Comparison of ENCODE assay signal across 8 cellular contexts in genomic region chr7:141702047-141702567, GRCh38. TPM values are rescaled to one million over a fixed set of nuclear protein-coding genes. Genes with fewer than 3 reads are reported as not detected.
DNase-seq lines count a peak whose midpoint lies in the region; ATAC-seq, FAIRE-seq and TF ChIP-seq lines count a peak whose summit lies in the region.

TSS of gene DENND11 (minus strand) at chr7:141702166. CDS start at chr7:141702153, 13 bp downstream.

- POLR2A ChIA-PET in OCI-LY7 (lab: Charles Lee) = interaction anchor here (0.8 to 1.7 kb wide), 3 partner anchors 22 to 50 kb away, joined by 3 to 4 read pairs (median 3); no protein-coding TSS in a partner anchor

- H4K20me1 ChIP-seq in OCI-LY7 (ENCODE audit: insufficient read depth, low read length) = no peaks in the 10 kb centered on the region

- H2AFZ ChIP-seq in OCI-LY7 (ENCODE audit: low read length) (peak within 1 kb of the TSS; percentile 75), neuronal stem cell (ENCODE audit: low read length) (peak within 1 kb of the TSS; percentile 93)

- H3K36me3 ChIP-seq in OCI-LY7 (ENCODE audit: insufficient read depth, low read length) (no peaks in the 10 kb centered on the region), neuronal stem cell (replicated peaks in 1 of 2; ENCODE audit: control insufficient read depth in 2 of 2, insufficient read depth in 2 of 2, low read length in 2 of 2) (no peaks in the 10 kb centered on the region), thoracic aorta (no peaks in the 10 kb centered on the region)

- no peak for TF ChIP-seq CTCF in OCI-LY7 (conservative IDR thresholded peaks at IDR 0.05; ENCODE audit: low read length)
- TF ChIP-seq CTCF in thoracic aorta (IDR thresholded peaks at IDR 0.05) = no peak

- H3K4me1 ChIP-seq in OCI-LY7 (ENCODE audit: insufficient read depth, low read length, poor library complexity, severe bottlenecking) (peaks cover 9% of the 10 kb centered on the region), neuronal stem cell (ENCODE audit: control insufficient read depth in 2 of 2, insufficient read depth in 1 of 2, low read depth in 1 of 2, low read length in 2 of 2) (peaks cover 10 to 11% of the 10 kb centered on the region in 2 donors), thoracic aorta (ENCODE audit: control insufficient read depth in 1 of 2, low read depth in 2 of 2) (peaks cover 4 to 59% of the 10 kb centered on the region in 2 donors)

- no peak within 1 kb of the TSS for H2AK5ac ChIP-seq in neuronal stem cell (ENCODE audit: low read depth, low read length)

- H3K4me3 ChIP-seq in OCI-LY7 (ENCODE audit: low read depth, low read length, poor library complexity, severe bottlenecking) = peak within 1 kb of the TSS; percentile 76
- H3K4me3 ChIP-seq in neuronal stem cell (ENCODE audit: low read length in 2 of 2) = peak within 1 kb of the TSS; percentile 60 to 90
- peak within 1 kb of the TSS; percentile 91 for H3K4me3 ChIP-seq in thoracic aorta

- no peaks in the 10 kb centered on the region for H3K9me2 ChIP-seq in OCI-LY7 (ENCODE audit: insufficient read depth, low read length)

- H3K27me3 ChIP-seq in neuronal stem cell (ENCODE audit: control insufficient read depth in 3 of 3, insufficient read depth in 3 of 3, low read depth in 1 of 3, low read length in 3 of 3) (peaks cover 0 to 15% (median 8%) of the 10 kb centered on the region in 3 experiments), thoracic aorta (replicated peaks; ENCODE audit: insufficient read depth) (no peaks in the 10 kb centered on the region)

- peak within 1 kb of the TSS; percentile 81 for H3K4me3 Mint-ChIP-seq in activated T-helper 2 cell treated with anti-CD3 and anti-CD28 coated beads, Interferon-gamma antibody, Interleukin-2, Interleukin-4, amounts not matched to agents 10 μg/mL and 5 μg/mL and 100 μg/mL, durations not matched to agents 14 hours and 24 hours and 36 hours (ENCODE audit: low read depth)

- no peak within 1 kb of the TSS for H4K91ac ChIP-seq in neuronal stem cell (ENCODE audit: low read depth, low read length, poor library complexity)

- no TSS peak for BruUV-seq in OCI-LY7 (replicated peaks; lab: Mats Ljungman, UMichigan)

- no peak within 1 kb of the TSS for H2BK5ac ChIP-seq in neuronal stem cell (ENCODE audit: low read length)

- H3K9me3 ChIP-seq in OCI-LY7 (ENCODE audit: low read length) = no peaks in the 10 kb centered on the region
- H3K9me3 ChIP-seq in neuronal stem cell (replicated peaks in 1 of 2; ENCODE audit: control insufficient read depth in 2 of 2, insufficient read depth in 1 of 2, low read depth in 1 of 2, low read length in 2 of 2) = no peaks in the 10 kb centered on the region
- no peaks in the 10 kb centered on the region for H3K9me3 ChIP-seq in thoracic aorta

- peak; percentile 86 for DNase-seq in AG08396 (ENCODE audit: low spot score)
- DNase-seq in OCI-LY7 (ENCODE audit: low spot score) = peak; percentile 27
- DNase-seq in activated T-helper 2 cell treated with anti-CD3 and anti-CD28 coated beads, Interferon-gamma antibody, Interleukin-2, Interleukin-4, amounts not matched to agents 10 μg/mL and 5 μg/mL and 100 μg/mL, durations not matched to agents 14 hours and 24 hours and 36 hours (ENCODE audit: low spot score) = peak; percentile 36
- peak; percentile 74 to 80 for DNase-seq in frontal cortex (ENCODE audit: low spot score in 2 of 2)
- DNase-seq in neuronal stem cell (ENCODE audit: low spot score) = peak; percentile 30
- DNase-seq in thoracic aorta (ENCODE audit: low spot score) = no peak

- H3K27ac Mint-ChIP-seq in activated T-helper 2 cell treated with anti-CD3 and anti-CD28 coated beads, Interferon-gamma antibody, Interleukin-2, Interleukin-4, amounts not matched to agents 10 μg/mL and 5 μg/mL and 100 μg/mL, durations not matched to agents 14 hours and 24 hours and 36 hours = peak within 1 kb of the TSS; percentile 58

- H4K8ac ChIP-seq in neuronal stem cell (ENCODE audit: low read depth, low read length) = no peak within 1 kb of the TSS

- H2BK15ac ChIP-seq in neuronal stem cell (ENCODE audit: low read length) = no peak within 1 kb of the TSS

- peak within 1 kb of the TSS; percentile 81 for H3K9ac ChIP-seq in neuronal stem cell (ENCODE audit: low read depth, low read length, poor library complexity)

- CTCF ChIA-PET in OCI-LY7 (lab: Charles Lee; ENCODE audit: unreplicated experiment) = interaction anchor here (1.1 kb wide), 1 partner anchor 13 kb away, joined by 9 read pairs; no protein-coding TSS in a partner anchor

- H2BK12ac ChIP-seq in neuronal stem cell (ENCODE audit: low read length) = no peak within 1 kb of the TSS

- H3K23ac ChIP-seq in neuronal stem cell (ENCODE audit: low read depth, low read length, poor library complexity) = no peak within 1 kb of the TSS

- WGBS in neuronal stem cell (ENCODE audit: extremely low coverage in 2 of 2, insufficient read length in 2 of 2, insufficient replicate concordance in 1 of 2), 2 donors = no CpG with 5 or more reads among the region's 62 CpGs

- no peaks in the 10 kb centered on the region for H3K79me1 ChIP-seq in neuronal stem cell (ENCODE audit: low read depth, low read length)

- no peak within 1 kb of the TSS for H3K14ac ChIP-seq in neuronal stem cell (ENCODE audit: low read length)

- peaks cover 32% of the 10 kb centered on the region for H3K4me1 Mint-ChIP-seq in activated T-helper 2 cell treated with anti-CD3 and anti-CD28 coated beads, Interferon-gamma antibody, Interleukin-2, Interleukin-4, amounts not matched to agents 10 μg/mL and 5 μg/mL and 100 μg/mL, durations not matched to agents 14 hours and 24 hours and 36 hours (ENCODE audit: low read depth)

- H3K4me2 ChIP-seq in OCI-LY7 (ENCODE audit: low read length) = peak within 1 kb of the TSS; percentile 82
- H3K4me2 ChIP-seq in neuronal stem cell (ENCODE audit: insufficient read depth, low read length, poor library complexity, severe bottlenecking) = peak within 1 kb of the TSS; percentile 81

- H3K36me3 Mint-ChIP-seq in activated T-helper 2 cell treated with anti-CD3 and anti-CD28 coated beads, Interferon-gamma antibody, Interleukin-2, Interleukin-4, amounts not matched to agents 10 μg/mL and 5 μg/mL and 100 μg/mL, durations not matched to agents 14 hours and 24 hours and 36 hours (ENCODE audit: low read depth) = peaks cover 10% of the 10 kb centered on the region

- H3K9me3 Mint-ChIP-seq in activated T-helper 2 cell treated with anti-CD3 and anti-CD28 coated beads, Interferon-gamma antibody, Interleukin-2, Interleukin-4, amounts not matched to agents 10 μg/mL and 5 μg/mL and 100 μg/mL, durations not matched to agents 14 hours and 24 hours and 36 hours = no peaks in the 10 kb centered on the region

- H3K4ac ChIP-seq in neuronal stem cell (ENCODE audit: low read length) = no peak within 1 kb of the TSS

- peak within 1 kb of the TSS; percentile 90 for H3K18ac ChIP-seq in neuronal stem cell (ENCODE audit: low read length)

- FAIRE-seq in frontal cortex (lab: Jason Lieb, UNC) = no peak

- ATAC-seq in GM18867 (IDR thresholded peaks at IDR 0.05; ENCODE audit: unreplicated experiment) (peak; percentile 78), HG03095 (IDR thresholded peaks at IDR 0.05; ENCODE audit: unreplicated experiment) (peak; percentile 68), thoracic aorta (ENCODE audit: insufficient number of reproducible peaks, low FRiP score, low read depth) (peak; percentile 50)

- H3K79me2 ChIP-seq in OCI-LY7 (ENCODE audit: insufficient read depth, low read depth, low read length) = no peaks in the 10 kb centered on the region

- H2BK120ac ChIP-seq in neuronal stem cell (ENCODE audit: low read depth, low read length) = no peak within 1 kb of the TSS

- peaks cover 20% of the 10 kb centered on the region for H3K27me3 Mint-ChIP-seq in activated T-helper 2 cell treated with anti-CD3 and anti-CD28 coated beads, Interferon-gamma antibody, Interleukin-2, Interleukin-4, amounts not matched to agents 10 μg/mL and 5 μg/mL and 100 μg/mL, durations not matched to agents 14 hours and 24 hours and 36 hours (ENCODE audit: low read depth)

- intact Hi-C loops in OCI-LY7 (cut with micrococcal nuclease; ENCODE audit: unreplicated experiment) = loop anchor here (1.0 kb wide), 1 partner anchor 36 kb away; the partner anchor contains the start of gene SSBP1
- intact Hi-C loops in activated T-helper 2 cell treated with anti-CD3 and anti-CD28 coated beads, Interferon-gamma antibody, Interleukin-2, Interleukin-4, amounts not matched to agents 10 μg/mL and 5 μg/mL and 100 μg/mL, durations not matched to agents 14 hours and 24 hours and 36 hours (cut with micrococcal nuclease) = loop anchor here (1.0 to 5.0 kb wide), 2 partner anchors 36 to 40 kb away; partner anchors contain the start of gene SSBP1

- H3K27ac ChIP-seq in OCI-LY7 (ENCODE audit: low read depth, low read length, poor library complexity, severe bottlenecking) = no peak within 1 kb of the TSS
- no peak within 1 kb of the TSS for H3K27ac ChIP-seq in neuronal stem cell (replicated peaks; ENCODE audit: low read length)
- peak within 1 kb of the TSS; percentile 84 to 85 for H3K27ac ChIP-seq in thoracic aorta

RNA-seq across cellular contexts. Expression of gene DENND11, which starts in this region (rescaled TPM):
- total RNA-seq in OCI-LY7 (2014; rRNA removed; shearing (Covaris generic)) = 3.8 and 4.9 TPM in 2 replicates
- total RNA-seq in OCI-LY7 (2022) = 9.7 and 9.9 TPM in 2 replicates
- total RNA-seq in activated T-helper 2 cell treated with anti-CD3 and anti-CD28 coated beads, Interferon-gamma antibody, Interleukin-2, Interleukin-4, amounts not matched to agents 10 μg/mL and 5 μg/mL and 100 μg/mL, durations not matched to agents 14 hours and 24 hours and 36 hours = 32.0 and 32.8 TPM in 2 replicates
- 32.6 TPM for total RNA-seq in frontal cortex
- polyA plus RNA-seq in neuronal stem cell (2013, experiment 1 of 2) = 8.5 TPM
- polyA plus RNA-seq in neuronal stem cell (2013, experiment 2 of 2) = 8.2 TPM
- total RNA-seq in thoracic aorta = 10 to 100 TPM; 29.0 to 37.8 TPM

Comparison
In these comparisons a context has a peak if more than half of its experiments do, and no peak if none do; other contexts are left out.
1. H3K27ac ChIP-seq: peak in thoracic aorta (2 of 2); none in OCI-LY7 (single experiment) and neuronal stem cell (single experiment).
2. Peak in every context shown above with its lines, with median percentiles within 50 percentile points of each other: ATAC-seq and H3K4me3 ChIP-seq.